ENCODE assay signal across 13 cellular contexts in the genomic region with DNA sequence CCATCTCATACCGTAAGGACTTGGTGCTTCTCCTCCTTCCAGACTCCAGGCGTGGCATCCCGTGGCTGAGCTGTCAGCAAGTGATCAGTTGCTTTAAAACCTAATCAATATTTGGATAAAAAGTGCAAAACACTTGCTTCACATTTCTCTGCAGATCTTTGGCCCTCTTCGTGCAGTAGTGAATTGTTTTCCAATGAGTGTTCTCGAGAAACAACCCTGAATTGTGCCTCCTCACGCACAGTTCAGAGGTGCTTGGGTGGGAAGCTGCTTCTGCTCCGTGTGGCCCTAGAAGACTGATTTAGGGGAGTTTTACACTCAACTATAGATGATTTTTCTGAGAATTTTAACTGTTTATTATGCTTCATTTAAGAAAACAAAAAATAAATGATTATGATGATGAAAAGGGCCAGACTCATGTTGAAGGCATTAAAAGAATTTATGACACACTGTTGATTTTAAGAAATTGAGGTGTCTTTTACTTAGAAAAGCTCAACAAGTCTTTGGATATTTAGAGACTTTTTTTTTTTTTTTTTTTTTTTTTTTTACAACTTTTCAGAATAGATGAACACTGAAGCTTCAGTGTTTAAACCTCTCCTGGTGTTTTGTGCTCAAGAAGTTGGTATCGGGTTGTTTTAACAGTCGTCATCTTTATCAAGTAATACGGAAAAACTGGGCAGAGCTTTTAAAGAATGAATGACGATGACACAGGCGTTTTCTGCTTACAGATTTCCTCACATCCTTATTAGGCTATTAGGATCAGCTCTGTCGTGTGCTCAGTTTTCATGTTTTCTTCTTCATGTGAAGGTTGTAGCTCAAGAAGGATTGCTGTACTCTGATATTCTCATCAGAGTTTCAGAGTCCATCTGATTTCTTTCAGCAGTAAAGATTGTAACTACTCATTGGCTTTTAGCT. TPM values are rescaled to one million over a fixed set of nuclear protein-coding genes. Genes with fewer than 3 reads are reported as not detected.
DNase-seq lines count a peak whose midpoint lies in the region; ATAC-seq and TF ChIP-seq lines count a peak whose summit lies in the region.
"Had no signal": no experiment of that assay in that cellular context is flagged by ENCODE, and none has a peak within 500 bp of the region (broad histone marks: within the 10 kb centered on the region; RNA-seq: fewer than 3 reads in every experiment).

No MANE protein-coding gene starts in this region.

- TF ChIP-seq CTCF in CD14-positive monocyte (IDR thresholded peaks at IDR 0.05) (no peak), gastroesophageal sphincter (IDR thresholded peaks at IDR 0.05) (no peak)

- H3K27me3 ChIP-seq in gastroesophageal sphincter (no peaks in the 10 kb centered on the region), skeletal muscle satellite cell (ENCODE audit: control insufficient read depth, insufficient read depth, low read length) (no peaks in the 10 kb centered on the region)

- H3K36me3 Mint-ChIP-seq in CD14-positive monocyte = peaks cover 87 to 97% of the 10 kb centered on the region in 2 donors

- H3K36me3 ChIP-seq in gastroesophageal sphincter (peaks cover 3 to 81% of the 10 kb centered on the region in 2 donors), skeletal muscle satellite cell (ENCODE audit: insufficient read depth, low read length) (peaks cover 67% of the 10 kb centered on the region)

- no peak overlapping the region for H3K4me3 Mint-ChIP-seq in CD14-positive monocyte
- H3K4me3 Mint-ChIP-seq: activated naive CD8-positive, alpha-beta T cell treated with anti-CD3 and anti-CD28 coated beads for 36 hours had no signal

- WGBS in gastroesophageal sphincter (ENCODE audit: low coverage in 1 of 2), 2 donors = 60 to 61% methylated on average over 8 to 11 of the region's 13 CpGs

- peaks cover 0 to 1% (median 0%) of the 10 kb centered on the region in 3 donors for H3K27me3 Mint-ChIP-seq in CD14-positive monocyte (ENCODE audit: low read depth in 3 of 3)
- H3K27me3 Mint-ChIP-seq: activated naive CD8-positive, alpha-beta T cell treated with anti-CD3 and anti-CD28 coated beads for 36 hours had no signal

- H3K27ac ChIP-seq in angular gyrus (ENCODE audit: low read depth, low read length) (peak overlapping the region; percentile 84), gastroesophageal sphincter (peak overlapping the region; percentile 44 to 79 (median 74))

- TF ChIP-seq POLR2A in gastroesophageal sphincter (IDR thresholded peaks at IDR 0.05) = no peak

- H3K9ac ChIP-seq in skeletal muscle satellite cell (ENCODE audit: low read depth, low read length) = peak overlapping the region; percentile 23

- no peak overlapping the region for H3K4me3 ChIP-seq in gastroesophageal sphincter
- H3K4me3 ChIP-seq in skeletal muscle satellite cell (ENCODE audit: low read length) = no peak overlapping the region

- intact Hi-C loops in CD14-positive monocyte (cut with micrococcal nuclease) = no loop called here

- peaks cover 11% of the 10 kb centered on the region for H3K4me1 Mint-ChIP-seq in CD14-positive monocyte

- H3K27ac Mint-ChIP-seq in CD14-positive monocyte = peak overlapping the region in 4 of 7 donors; percentile 15 to 75 (median 49)
- H3K27ac Mint-ChIP-seq: activated naive CD8-positive, alpha-beta T cell treated with anti-CD3 and anti-CD28 coated beads for 36 hours had no signal

- peak overlapping the region; percentile 37 for H3K4me2 ChIP-seq in skeletal muscle satellite cell (ENCODE audit: low read length)

- H3K9me3 ChIP-seq in gastroesophageal sphincter = no peaks in the 10 kb centered on the region
- H3K9me3 ChIP-seq in skeletal muscle satellite cell (replicated peaks; ENCODE audit: low read length) = no peaks in the 10 kb centered on the region

- H3K4me1 ChIP-seq in gastroesophageal sphincter (peaks cover 4 to 31% (median 9%) of the 10 kb centered on the region in 3 donors), skeletal muscle satellite cell (ENCODE audit: control insufficient read depth, insufficient read depth, low read length) (peaks cover 27% of the 10 kb centered on the region)

- ATAC-seq in gastroesophageal sphincter (no peak), GM21390 (IDR thresholded peaks at IDR 0.05; ENCODE audit: unreplicated experiment) (no peak)
- ATAC-seq: stimulated activated naive CD8-positive, alpha-beta T cell treated with anti-CD3 and anti-CD28 coated beads, Interleukin-15, Interleukin-2, amounts not matched to agents 100 U/mL and 50 U/mL, for 24 hours had no signal

- DNase-seq in CD14-positive monocyte (ENCODE audit: low spot score) (no peak), NCI-H69 (lab: John Stamatoyannopoulos, UW) (no peak), DMS79 treated with DMSO at 0.1 percent for 48 hours (lab: John Stamatoyannopoulos, UW) (no peak), islet precursor cell (no peak)
- DNase-seq: activated CD4-positive, alpha-beta T cell treated with anti-CD3 and anti-CD28 coated beads for 48 hours; activated naive CD8-positive, alpha-beta T cell treated with anti-CD3 and anti-CD28 coated beads for 36 hours; Calu3; KBM-7; stimulated activated naive CD8-positive, alpha-beta T cell treated with anti-CD3 and anti-CD28 coated beads, Interleukin-15, Interleukin-2, amounts not matched to agents 100 U/mL and 50 U/mL, for 24 hours had no signal

- no peak for TF ChIP-seq EP300 in gastroesophageal sphincter (IDR thresholded peaks at IDR 0.05)

- peaks cover 0 to 3% (median 0%) of the 10 kb centered on the region in 7 donors for H3K9me3 Mint-ChIP-seq in CD14-positive monocyte
- H3K9me3 Mint-ChIP-seq: activated naive CD8-positive, alpha-beta T cell treated with anti-CD3 and anti-CD28 coated beads for 36 hours had no signal

RNA-seq across cellular contexts. Expression of gene TEX29, which starts 39.5 kb away (rescaled TPM):
- under 1 TPM in 1 of 2 donors, not detected in 1; 0.29 TPM for polyA plus RNA-seq in CD14-positive monocyte
- 1 to 10 TPM in 1 of 4 donors, not detected in 3; 1.9 TPM for total RNA-seq in gastroesophageal sphincter
- total RNA-seq in skeletal muscle satellite cell (2012; rRNA removed) = not detected in 2 replicates
- total RNA-seq: Calu3 had no signal
